In genomic region chr20:64228751-64229518, GRCh38 we compare ENCODE assay signal across 15 cellular contexts.
"Had no signal": no experiment of that assay in that cellular context is flagged by ENCODE, and none has a peak within 500 bp of the region (broad histone marks: within the 10 kb centered on the region; RNA-seq: fewer than 3 reads in every experiment).

No MANE protein-coding gene starts in this region.

- DNase-seq: activated B cell treated with CpG ODN at 0.5 μM for 24 hours; activated CD4-positive, alpha-beta memory T cell treated with anti-CD3 and anti-CD28 coated beads for 36 hours; activated CD4-positive, alpha-beta T cell treated with anti-CD3 and anti-CD28 coated beads for 4 hours; effector memory CD8-positive, alpha-beta T cell; hypothalamus; kidney glomerular epithelial cell; retina; trophoblast cell had no signal

- H3K36me3 Mint-ChIP-seq: activated CD4-positive, alpha-beta memory T cell treated with anti-CD3 and anti-CD28 coated beads for 36 hours; activated naive CD8-positive, alpha-beta T cell; mesothelial cell of epicardium had no signal

- H3K4me3 Mint-ChIP-seq: activated B cell treated with CpG ODN at 0.5 μM for 24 hours; activated CD4-positive, alpha-beta memory T cell treated with anti-CD3 and anti-CD28 coated beads for 36 hours; activated naive CD8-positive, alpha-beta T cell; mesothelial cell of epicardium; nephron; stimulated activated naive CD8-positive, alpha-beta T cell treated with anti-CD3 and anti-CD28 coated beads, Interleukin-15, Interleukin-2, amounts not matched to agents 100 ng/mL and 50 ng/mL, for 24 hours; T-helper 2 cell treated with Interferon-gamma antibody and Interleukin-4, amounts not matched to agents 5 μg/mL and 100 μg/mL, for 36 hours had no signal

- H3K4me3 ChIP-seq: lung, vagina had no signal

- H3K27me3 ChIP-seq: vagina had no signal

- ATAC-seq: effector memory CD8-positive, alpha-beta T cell had no signal

- H3K27ac ChIP-seq: vagina had no signal

- H3K36me3 ChIP-seq: vagina had no signal

- H3K27me3 Mint-ChIP-seq: activated CD4-positive, alpha-beta memory T cell treated with anti-CD3 and anti-CD28 coated beads for 36 hours; activated naive CD8-positive, alpha-beta T cell; stimulated activated naive CD8-positive, alpha-beta T cell treated with anti-CD3 and anti-CD28 coated beads, Interleukin-15, Interleukin-2, amounts not matched to agents 100 ng/mL and 50 ng/mL, for 24 hours had no signal

- H3K9me3 ChIP-seq: vagina had no signal

- H3K27ac Mint-ChIP-seq: activated B cell treated with CpG ODN at 0.5 μM for 24 hours; activated CD4-positive, alpha-beta memory T cell treated with anti-CD3 and anti-CD28 coated beads for 36 hours; effector memory CD8-positive, alpha-beta T cell; mesothelial cell of epicardium; stimulated activated naive CD8-positive, alpha-beta T cell treated with anti-CD3 and anti-CD28 coated beads, Interleukin-15, Interleukin-2, amounts not matched to agents 100 ng/mL and 50 ng/mL, for 24 hours; T-helper 2 cell treated with Interferon-gamma antibody and Interleukin-4, amounts not matched to agents 5 μg/mL and 100 μg/mL, for 36 hours had no signal

- H3K9me3 Mint-ChIP-seq: activated B cell treated with CpG ODN at 0.5 μM for 24 hours; activated CD4-positive, alpha-beta memory T cell treated with anti-CD3 and anti-CD28 coated beads for 36 hours; effector memory CD8-positive, alpha-beta T cell; mesothelial cell of epicardium; nephron; stimulated activated naive CD8-positive, alpha-beta T cell treated with anti-CD3 and anti-CD28 coated beads, Interleukin-15, Interleukin-2, amounts not matched to agents 100 ng/mL and 50 ng/mL, for 24 hours; T-helper 2 cell treated with Interferon-gamma antibody and Interleukin-4, amounts not matched to agents 5 μg/mL and 100 μg/mL, for 36 hours had no signal
